In the genomic region with DNA sequence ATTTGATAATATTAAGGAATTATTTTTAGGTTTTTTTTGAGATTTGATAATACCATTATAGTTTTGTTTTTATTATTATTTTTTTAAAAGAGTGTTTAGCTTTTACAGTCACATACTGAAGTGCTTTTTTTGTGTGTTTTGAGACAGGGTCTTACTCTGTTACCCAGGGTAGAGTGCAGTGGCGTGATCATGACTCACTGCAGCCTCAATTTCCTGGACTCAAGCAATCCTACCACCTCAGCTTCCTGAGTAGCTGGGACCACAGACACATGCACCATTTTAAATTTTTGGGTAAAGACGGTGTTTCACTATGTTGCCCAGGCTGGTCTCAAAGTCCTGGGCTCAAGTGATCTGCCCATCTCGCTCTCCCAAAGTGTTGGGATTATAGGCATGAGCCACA, we compare ENCODE assay signal across 12 cellular contexts.
DNase-seq lines count a peak whose midpoint lies in the region; ATAC-seq, FAIRE-seq and TF ChIP-seq lines count a peak whose summit lies in the region.
"Had no signal": no experiment of that assay in that cellular context is flagged by ENCODE, and none has a peak within 500 bp of the region (broad histone marks: within the 10 kb centered on the region; RNA-seq: fewer than 3 reads in every experiment).

No MANE protein-coding gene starts in this region.

- H3K9me1 ChIP-seq in endothelial cell of umbilical vein (replicated peaks; ENCODE audit: control insufficient read depth, extremely low read depth, insufficient read depth, low read length): no peaks in the 10 kb centered on the region

- no peak overlapping the region for H2AFZ ChIP-seq in endothelial cell of umbilical vein (ENCODE audit: low read depth, low read length)

- H3K4me3 ChIP-seq in endothelial cell of umbilical vein (replicated peaks in 1 of 3; ENCODE audit: insufficient read depth in 1 of 3, low read depth in 1 of 3, low read length in 3 of 3) (no peak overlapping the region), transverse colon (no peak overlapping the region)
- H3K4me3 ChIP-seq: esophagus squamous epithelium had no signal

- no peaks in the 10 kb centered on the region for H4K20me1 ChIP-seq in endothelial cell of umbilical vein (replicated peaks; ENCODE audit: control insufficient read depth, extremely low read depth, insufficient read depth, low read length)

- no peak overlapping the region for H3K4me3 Mint-ChIP-seq in stimulated activated naive B cell treated with anti-CD40 and anti-IgM and Interleukin-4, amounts not matched to agents 10 μg/mL and 1 μg/mL and 100 μg/mL, for 72 hours
- H3K4me3 Mint-ChIP-seq: B cell had no signal

- H3K9ac ChIP-seq in endothelial cell of umbilical vein (replicated peaks; ENCODE audit: extremely low read depth, insufficient read depth, low read length): peak overlapping the region; percentile 22

- CTCF ChIA-PET in endothelial cell of umbilical vein (lab: Charles Lee): interaction anchor here (0.9 to 1.3 kb wide), 3 partner anchors 18 to 240 kb away, joined by 3 to 5 read pairs (median 3); no protein-coding TSS in a partner anchor

- no peak for TF ChIP-seq EP300 in transverse colon (IDR thresholded peaks at IDR 0.05; ENCODE audit: low read depth)

- dilution Hi-C loops in endothelial cell of umbilical vein (cut with MboI; ENCODE audit: extremely low pct_ligation_motif_present, low sequenced_read_pairs): no loop called here

- no peaks in the 10 kb centered on the region for H3K27me3 ChIP-seq in endothelial cell of umbilical vein (ENCODE audit: control insufficient read depth in 2 of 2, insufficient read depth in 2 of 2, low read length in 2 of 2)
- H3K27me3 ChIP-seq in transverse colon: no peaks in the 10 kb centered on the region
- H3K27me3 ChIP-seq: esophagus squamous epithelium had no signal

- 66 to 88% methylated on average over 3 of the region's 3 CpGs for WGBS in transverse colon (ENCODE audit: low coverage in 1 of 2), 2 donors

- no peaks in the 10 kb centered on the region for H3K36me3 ChIP-seq in endothelial cell of umbilical vein (ENCODE audit: control insufficient read depth in 2 of 2, extremely low read depth in 1 of 2, insufficient read depth in 2 of 2, low read length in 2 of 2)
- peaks cover 0 to 7% (median 0%) of the 10 kb centered on the region in 4 donors for H3K36me3 ChIP-seq in transverse colon

- no TSS peak for BruUV-seq in endothelial cell of umbilical vein (replicated peaks; lab: Mats Ljungman, UMichigan)

- no peak overlapping the region for H3K27ac Mint-ChIP-seq in stimulated activated naive B cell treated with anti-CD40 and anti-IgM and Interleukin-4, amounts not matched to agents 10 μg/mL and 1 μg/mL and 100 μg/mL, for 72 hours
- H3K27ac Mint-ChIP-seq: B cell had no signal

- H3K4me1 Mint-ChIP-seq in stimulated activated naive B cell treated with anti-CD40 and anti-IgM and Interleukin-4, amounts not matched to agents 10 μg/mL and 1 μg/mL and 100 μg/mL, for 72 hours: peaks cover 2 to 11% of the 10 kb centered on the region in 2 donors
- H3K4me1 Mint-ChIP-seq: B cell had no signal

- TF ChIP-seq CTCF in endothelial cell of umbilical vein (IDR thresholded peaks at IDR 0.05; ENCODE audit: extremely low read depth in 1 of 2, insufficient read depth in 1 of 2, low read depth in 1 of 2, low read length in 2 of 2) (no peak), transverse colon (IDR thresholded peaks at IDR 0.05) (no peak)

- H3K27me3 Mint-ChIP-seq in stimulated activated naive B cell treated with anti-CD40 and anti-IgM and Interleukin-4, amounts not matched to agents 10 μg/mL and 1 μg/mL and 100 μg/mL, for 72 hours: no peaks in the 10 kb centered on the region
- H3K27me3 Mint-ChIP-seq: B cell had no signal

- H3K36me3 Mint-ChIP-seq in stimulated activated naive B cell treated with anti-CD40 and anti-IgM and Interleukin-4, amounts not matched to agents 10 μg/mL and 1 μg/mL and 100 μg/mL, for 72 hours: peaks cover 38 to 51% of the 10 kb centered on the region in 2 donors

- POLR2A ChIA-PET in endothelial cell of umbilical vein (lab: Charles Lee): no interaction called here

- intact Hi-C loops in endothelial cell of umbilical vein (cut with micrococcal nuclease): loop anchor here (1.0 to 2.0 kb wide), 4 partner anchors 23 to 99 kb away; a partner anchor contains a TSS
- intact Hi-C loops in transverse colon (cut with DNase I; ENCODE audit: low total_unique reads): no loop called here

- in situ Hi-C loops in transverse colon (cut with MboI; ENCODE audit: low pct_ligation_motif_present in 1 of 4, low pct_unique_long_range_greater_than_20kb in 1 of 4, low sequenced_read_pairs in 3 of 4): no loop called here

- H3K9me3 Mint-ChIP-seq in stimulated activated naive B cell treated with anti-CD40 and anti-IgM and Interleukin-4, amounts not matched to agents 10 μg/mL and 1 μg/mL and 100 μg/mL, for 72 hours: peaks cover 0 to 5% of the 10 kb centered on the region in 2 donors

- H3K4me2 ChIP-seq in endothelial cell of umbilical vein (ENCODE audit: insufficient read depth, low read length): peak overlapping the region; percentile 71

- H3K27ac ChIP-seq in endothelial cell of umbilical vein (ENCODE audit: insufficient read depth, low read depth, low read length) (peak overlapping the region; percentile 81), transverse colon (no peak overlapping the region)
- H3K27ac ChIP-seq: esophagus squamous epithelium had no signal

- H3K4me1 ChIP-seq in endothelial cell of umbilical vein (ENCODE audit: control insufficient read depth, extremely low read depth, insufficient read depth, low read length): peaks cover 46% of the 10 kb centered on the region
- H3K4me1 ChIP-seq in transverse colon: no peaks in the 10 kb centered on the region
- H3K4me1 ChIP-seq: esophagus squamous epithelium had no signal

- ATAC-seq in stimulated activated naive B cell treated with anti-CD40 and anti-IgM and Interleukin-4, amounts not matched to agents 10 μg/mL and 1 μg/mL and 100 μg/mL, for 72 hours (replicated peaks): no peak
- ATAC-seq in GM19395 (IDR thresholded peaks at IDR 0.05; ENCODE audit: unreplicated experiment) (no peak), HG03135 (IDR thresholded peaks at IDR 0.05; ENCODE audit: unreplicated experiment) (no peak)
- ATAC-seq: left cardiac atrium had no signal

- peak; percentile 91 for FAIRE-seq in endothelial cell of umbilical vein (lab: Jason Lieb, UNC)

- H3K79me2 ChIP-seq in endothelial cell of umbilical vein (ENCODE audit: control insufficient read depth, insufficient read depth, low read length): no peaks in the 10 kb centered on the region

- TF ChIP-seq POLR2A in endothelial cell of umbilical vein (IDR thresholded peaks at IDR 0.05; ENCODE audit: low read depth, low read length): no peak
- no peak for TF ChIP-seq POLR2A in transverse colon (IDR thresholded peaks at IDR 0.05)

- peak; percentile 32 for DNase-seq in stimulated activated CD4-positive, alpha-beta T cell treated with anti-CD3 and anti-CD28 coated beads, Interleukin-1b, Interleukin-23, amount 100 ng/mL, for 48 hours
- DNase-seq in stimulated activated CD4-positive, alpha-beta T cell treated with anti-CD3 and anti-CD28 coated beads, Interleukin-2, amount 100 ng/mL, for 48 hours: no peak
- peak; percentile 16 to 28 for DNase-seq in activated CD4-positive, alpha-beta T cell treated with anti-CD3 and anti-CD28 coated beads, Interleukin-2, amount 50 U/mL, for 48 hours
- DNase-seq in endothelial cell of umbilical vein (ENCODE audit: low read depth, low spot score) (peak; percentile 84), transverse colon (peak; percentile 11)
- no peak for DNase-seq in stimulated activated naive B cell treated with anti-CD40 and anti-IgM and Interleukin-4, amounts not matched to agents 10 μg/mL and 1 μg/mL and 100 μg/mL, for 72 hours
- DNase-seq: esophagus squamous epithelium, left cardiac atrium, posterior cingulate gyrus had no signal

- H3K9me3 ChIP-seq in endothelial cell of umbilical vein (replicated peaks; ENCODE audit: control insufficient read depth, insufficient read depth, low read length): no peaks in the 10 kb centered on the region
- no peaks in the 10 kb centered on the region for H3K9me3 ChIP-seq in transverse colon
- H3K9me3 ChIP-seq: esophagus squamous epithelium had no signal

TF ChIP-seq in endothelial cell of umbilical vein, 7 proteins besides CTCF, POLR2A, EP300 and RAD21:
- TF ChIP-seq EZH2 (IDR thresholded peaks at IDR 0.05; ENCODE audit: borderline replicate concordance, low read depth, low read length, severe bottlenecking) (no peak), MYC (IDR thresholded peaks at IDR 0.05; ENCODE audit: low read depth, low read length) (no peak), JUN (IDR thresholded peaks at IDR 0.05; ENCODE audit: borderline replicate concordance, insufficient read depth, insufficient read length, low read depth) (peak; percentile 80), GATA2 (IDR thresholded peaks at IDR 0.05; ENCODE audit: insufficient read depth, insufficient read length, low read depth, low read length) (peak; percentile 20), FOS (IDR thresholded peaks at IDR 0.05; ENCODE audit: borderline replicate concordance, insufficient read depth, low read length) (peak; percentile 94), POLR2AphosphoS5 (IDR thresholded peaks at IDR 0.05; ENCODE audit: insufficient read depth, low read depth, low read length) (peak; percentile 67)
- TF ChIP-seq, protein P1, sequence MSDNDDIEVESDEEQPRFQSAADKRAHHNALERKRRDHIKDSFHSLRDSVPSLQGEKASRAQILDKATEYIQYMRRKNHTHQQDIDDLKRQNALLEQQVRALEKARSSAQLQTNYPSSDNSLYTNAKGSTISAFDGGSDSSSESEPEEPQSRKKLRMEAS (IDR thresholded peaks at IDR 0.05; ENCODE audit: insufficient read depth, insufficient read length): no peak

Comparison
In these comparisons a context has a peak if more than half of its experiments do, and no peak if none do; other contexts are left out.
1. DNase-seq: peak in stimulated activated CD4-positive, alpha-beta T cell treated with anti-CD3 and anti-CD28 coated beads, Interleukin-1b, Interleukin-23, amount 100 ng/mL, for 48 hours (single experiment), activated CD4-positive, alpha-beta T cell treated with anti-CD3 and anti-CD28 coated beads, Interleukin-2, amount 50 U/mL, for 48 hours (2 of 2), endothelial cell of umbilical vein (single experiment) and transverse colon (single experiment); none in stimulated activated CD4-positive, alpha-beta T cell treated with anti-CD3 and anti-CD28 coated beads, Interleukin-2, amount 100 ng/mL, for 48 hours (0 of 2) and stimulated activated naive B cell treated with anti-CD40 and anti-IgM and Interleukin-4, amounts not matched to agents 10 μg/mL and 1 μg/mL and 100 μg/mL, for 72 hours (single experiment).